6 cellular contexts compared by ENCODE assay signal in genomic region chr1:155126494-155127104, GRCh38. TPM values are rescaled to one million over a fixed set of nuclear protein-coding genes. Genes with fewer than 3 reads are reported as not detected.
DNase-seq lines count a peak whose midpoint lies in the region; ATAC-seq, FAIRE-seq and TF ChIP-seq lines count a peak whose summit lies in the region.

No MANE protein-coding gene starts in this region.

- dilution Hi-C loops in endothelial cell of umbilical vein (cut with MboI; ENCODE audit: extremely low pct_ligation_motif_present, low sequenced_read_pairs), result no loop called here

- H3K9ac ChIP-seq in SK-N-SH (no peak overlapping the region), endothelial cell of umbilical vein (replicated peaks; ENCODE audit: extremely low read depth, insufficient read depth, low read length) (peak overlapping the region; percentile 26)

- TF ChIP-seq EP300 in SK-N-SH (IDR thresholded peaks at IDR 0.05; ENCODE audit: borderline replicate concordance in 1 of 2, low read depth in 1 of 2, low read length in 1 of 2), result no peak

- FAIRE-seq in GM12891 (lab: Jason Lieb, UNC) (peak; percentile 16), endothelial cell of umbilical vein (lab: Jason Lieb, UNC) (no peak)

- WGBS in SK-N-SH (ENCODE audit: low lambda C conversion rate), result 62% methylated on average over 29 of the region's 36 CpGs

- peak overlapping the region; percentile 98 for H3K4me2 ChIP-seq in SK-N-SH
- peak overlapping the region; percentile 19 for H3K4me2 ChIP-seq in endothelial cell of umbilical vein (ENCODE audit: insufficient read depth, low read length)

- peaks cover 0 to 3% of the 10 kb centered on the region in 2 experiments for H3K36me3 ChIP-seq in SK-N-SH (replicated peaks in 1 of 2; ENCODE audit: control insufficient read depth in 1 of 2, insufficient read depth in 2 of 2, low read length in 1 of 2)
- peaks cover 6 to 11% of the 10 kb centered on the region in 2 experiments for H3K36me3 ChIP-seq in endothelial cell of umbilical vein (ENCODE audit: control insufficient read depth in 2 of 2, extremely low read depth in 1 of 2, insufficient read depth in 2 of 2, low read length in 2 of 2)

- H4K20me1 ChIP-seq in SK-N-SH (ENCODE audit: insufficient read depth) (no peaks in the 10 kb centered on the region), endothelial cell of umbilical vein (replicated peaks; ENCODE audit: control insufficient read depth, extremely low read depth, insufficient read depth, low read length) (no peaks in the 10 kb centered on the region)

- H3K9me3 ChIP-seq in SK-N-SH, result no peaks in the 10 kb centered on the region
- no peaks in the 10 kb centered on the region for H3K9me3 ChIP-seq in endothelial cell of umbilical vein (replicated peaks; ENCODE audit: control insufficient read depth, insufficient read depth, low read length)

- peaks cover 7% of the 10 kb centered on the region for H3F3A ChIP-seq in SK-N-SH (replicated peaks; ENCODE audit: insufficient read depth)

- H3K9me2 ChIP-seq in SK-N-SH, result no peaks in the 10 kb centered on the region

- H3K27me3 ChIP-seq in SK-N-SH (ENCODE audit: insufficient read depth) (no peaks in the 10 kb centered on the region; the same call in 1 of the 2 replicates), endothelial cell of umbilical vein (ENCODE audit: control insufficient read depth in 2 of 2, insufficient read depth in 2 of 2, low read length in 2 of 2) (no peaks in the 10 kb centered on the region)

- H3K9me1 ChIP-seq in endothelial cell of umbilical vein (replicated peaks; ENCODE audit: control insufficient read depth, extremely low read depth, insufficient read depth, low read length), result no peaks in the 10 kb centered on the region

- H3K4me1 ChIP-seq in SK-N-SH (ENCODE audit: control insufficient read depth in 1 of 2, insufficient read depth in 2 of 2, low read depth in 1 of 2, low read length in 1 of 2) (peaks cover 19 to 45% of the 10 kb centered on the region in 2 experiments), endothelial cell of umbilical vein (ENCODE audit: control insufficient read depth, extremely low read depth, insufficient read depth, low read length) (peaks cover 56% of the 10 kb centered on the region)

- no TSS peak for BruUV-seq in endothelial cell of umbilical vein (replicated peaks; lab: Mats Ljungman, UMichigan)

- H3K79me2 ChIP-seq in SK-N-SH (ENCODE audit: insufficient read depth) (no peaks in the 10 kb centered on the region), endothelial cell of umbilical vein (ENCODE audit: control insufficient read depth, insufficient read depth, low read length) (peaks cover 26% of the 10 kb centered on the region)

- TF ChIP-seq POLR2A in GM12891 (IDR thresholded peaks at IDR 0.05; ENCODE audit: low read depth, low read length) (no peak), endothelial cell of umbilical vein (IDR thresholded peaks at IDR 0.05; ENCODE audit: low read depth, low read length) (no peak)

- TF ChIP-seq CTCF in SK-N-SH (IDR thresholded peaks at IDR 0.05) (no peak), endothelial cell of umbilical vein (IDR thresholded peaks at IDR 0.05; ENCODE audit: extremely low read depth in 1 of 2, insufficient read depth in 1 of 2, low read depth in 1 of 2, low read length in 2 of 2) (no peak)

- intact Hi-C loops in endothelial cell of umbilical vein (cut with micrococcal nuclease) (loop anchor here (1.0 to 5.0 kb wide), 4 partner anchors 9 to 154 kb away; partner anchors contain the start of genes CKS1B, DPM3, SHC1 and SLC50A1), posterior cingulate gyrus (cut with DNase I) (loop anchor here (2.0 to 5.0 kb wide), 2 partner anchors 34 to 40 kb away; no protein-coding TSS in a partner anchor)

- H3K27ac ChIP-seq in SK-N-SH (ENCODE audit: low read depth in 2 of 2, low read length in 1 of 2) (no peak overlapping the region), endothelial cell of umbilical vein (ENCODE audit: insufficient read depth, low read depth, low read length) (peak overlapping the region; percentile 46)

- no peak overlapping the region; the same call in 1 of the 2 replicates for H2AFZ ChIP-seq in SK-N-SH (ENCODE audit: low read depth)
- H2AFZ ChIP-seq in endothelial cell of umbilical vein (ENCODE audit: low read depth, low read length), result no peak overlapping the region

- POLR2A ChIA-PET in SK-N-SH (lab: Yijun Ruan, JAX), result no interaction called here
- POLR2A ChIA-PET in endothelial cell of umbilical vein (lab: Charles Lee), result no interaction called here

- ATAC-seq in HG03469 (IDR thresholded peaks at IDR 0.05; ENCODE audit: unreplicated experiment), result no peak
- ATAC-seq in GM18520 (IDR thresholded peaks at IDR 0.05; ENCODE audit: unreplicated experiment), result no peak

- no peak for TF ChIP-seq RAD21 in SK-N-SH (IDR thresholded peaks at IDR 0.05; ENCODE audit: low read length)

- CTCF ChIA-PET in SK-N-SH (lab: Yijun Ruan, JAX) (interaction anchor here (0.8 to 9.7 kb wide), 7 partner anchors 12 to 50 kb away, joined by 3 to 67 read pairs (median 5); partner anchors contain the start of gene KRTCAP2), endothelial cell of umbilical vein (lab: Charles Lee) (interaction anchor here (0.7 to 15.5 kb wide), 5 partner anchors 19 to 46 kb away, joined by 3 to 204 read pairs (median 5); partner anchors contain the start of gene KRTCAP2)

- DNase-seq in GM12891 (ENCODE audit: insufficient read length, low spot score) (no peak), SK-N-SH (peak; percentile 56), endothelial cell of umbilical vein (ENCODE audit: low read depth, low spot score) (peak; percentile 29), posterior cingulate gyrus (peak; percentile 46 to 96 (median 64))

- peak overlapping the region; percentile 63 to 67; a peak in 2 of 4 replicates for H3K4me3 ChIP-seq in SK-N-SH (ENCODE audit: low read depth in 2 of 2, low read length in 1 of 2)
- H3K4me3 ChIP-seq in endothelial cell of umbilical vein (replicated peaks in 1 of 3; ENCODE audit: insufficient read depth in 1 of 3, low read depth in 1 of 3, low read length in 3 of 3), result peak overlapping the region in 2 of 3 experiments; percentile 35 to 95

RNA-seq across cellular contexts. Expression of gene EFNA1, which starts 1.1 kb away (rescaled TPM):
- 0.45 TPM for polyA plus RNA-seq in GM12891 (2012; ENCODE audit: low read depth, missing spikeins)
- polyA plus RNA-seq in SK-N-SH (2012; rRNA removed), result 14.4 and 15.3 TPM in 2 replicates
- 7.5 and 12.3 TPM in 2 replicates for polyA plus RNA-seq in SK-N-SH (2012; cell fraction: cytosol; rRNA removed)
- 11.2 and 13.0 TPM in 2 replicates for polyA plus RNA-seq in SK-N-SH (2012; cell fraction: nucleus; rRNA removed)
- 107 and 111 TPM in 2 replicates for total RNA-seq in endothelial cell of umbilical vein
- 289 and 295 TPM in 2 replicates for polyA plus RNA-seq in endothelial cell of umbilical vein
- 268 and 300 TPM in 2 replicates for polyA plus RNA-seq in endothelial cell of umbilical vein (2011; cell fraction: cytosol; rRNA removed)
- 383 and 395 TPM in 2 replicates for polyA plus RNA-seq in endothelial cell of umbilical vein (2011; cell fraction: nucleus; rRNA removed)
- 46.9 and 49.6 TPM in 2 replicates for polyA plus RNA-seq in endothelial cell of umbilical vein (2012)
- 211 and 255 TPM in 2 replicates for polyA minus RNA-seq in endothelial cell of umbilical vein
- 133 TPM for polyA minus RNA-seq in endothelial cell of umbilical vein (2011; cell fraction: cytosol; rRNA and poly(A)+ RNA removed)
- polyA minus RNA-seq in endothelial cell of umbilical vein (2011; cell fraction: nucleus; rRNA and poly(A)+ RNA removed), result 87.5 and 107 TPM in 2 replicates

RNA-seq across cellular contexts. Expression of gene SLC50A1, which starts 9.1 kb away (rescaled TPM):
- 31.8 TPM for polyA plus RNA-seq in GM12891 (2012; ENCODE audit: low read depth, missing spikeins)
- polyA plus RNA-seq in SK-N-SH (2012; rRNA removed) (58.4 and 71.1 TPM in 2 replicates), endothelial cell of umbilical vein (66.1 and 70.4 TPM in 2 replicates)
- 55.0 and 58.7 TPM in 2 replicates for polyA plus RNA-seq in SK-N-SH (2012; cell fraction: cytosol; rRNA removed)
- 31.4 and 40.2 TPM in 2 replicates for polyA plus RNA-seq in SK-N-SH (2012; cell fraction: nucleus; rRNA removed)
- 29.5 and 30.8 TPM in 2 replicates for total RNA-seq in endothelial cell of umbilical vein
- 50.3 and 53.2 TPM in 2 replicates for polyA plus RNA-seq in endothelial cell of umbilical vein (2011; cell fraction: cytosol; rRNA removed)
- 19.9 and 27.1 TPM in 2 replicates for polyA plus RNA-seq in endothelial cell of umbilical vein (2011; cell fraction: nucleus; rRNA removed)
- 24.9 and 28.5 TPM in 2 replicates for polyA plus RNA-seq in endothelial cell of umbilical vein (2012)
- 37.9 and 44.6 TPM in 2 replicates for polyA minus RNA-seq in endothelial cell of umbilical vein
- polyA minus RNA-seq in endothelial cell of umbilical vein (2011; cell fraction: cytosol; rRNA and poly(A)+ RNA removed), result 24.1 TPM
- 9.4 and 13.5 TPM in 2 replicates for polyA minus RNA-seq in endothelial cell of umbilical vein (2011; cell fraction: nucleus; rRNA and poly(A)+ RNA removed)

RNA-seq across cellular contexts. Expression of gene DPM3, which starts 13.7 kb away (rescaled TPM):
- polyA plus RNA-seq in GM12891 (2012; ENCODE audit: low read depth, missing spikeins), result 60.7 TPM
- polyA plus RNA-seq in SK-N-SH (2012; rRNA removed), result 307 and 317 TPM in 2 replicates
- polyA plus RNA-seq in SK-N-SH (2012; cell fraction: cytosol; rRNA removed), result 125 and 194 TPM in 2 replicates
- polyA plus RNA-seq in SK-N-SH (2012; cell fraction: nucleus; rRNA removed), result 90.2 and 194 TPM in 2 replicates
- 69.6 and 78.8 TPM in 2 replicates for total RNA-seq in endothelial cell of umbilical vein
- polyA plus RNA-seq in endothelial cell of umbilical vein, result 258 and 315 TPM in 2 replicates
- polyA plus RNA-seq in endothelial cell of umbilical vein (2011; cell fraction: cytosol; rRNA removed), result 105 and 126 TPM in 2 replicates
- polyA plus RNA-seq in endothelial cell of umbilical vein (2011; cell fraction: nucleus; rRNA removed), result 31.3 and 32.5 TPM in 2 replicates
- polyA plus RNA-seq in endothelial cell of umbilical vein (2012), result 62.2 and 63.4 TPM in 2 replicates
- 16.3 and 17.2 TPM in 2 replicates for polyA minus RNA-seq in endothelial cell of umbilical vein
- 39.9 TPM for polyA minus RNA-seq in endothelial cell of umbilical vein (2011; cell fraction: cytosol; rRNA and poly(A)+ RNA removed)
- polyA minus RNA-seq in endothelial cell of umbilical vein (2011; cell fraction: nucleus; rRNA and poly(A)+ RNA removed), result 3.8 and 6.2 TPM in 2 replicates

RNA-seq across cellular contexts. Expression of gene KRTCAP2, which starts 46.5 kb away (rescaled TPM):
- 104 TPM for polyA plus RNA-seq in GM12891 (2012; ENCODE audit: low read depth, missing spikeins)
- polyA plus RNA-seq in SK-N-SH (2012; rRNA removed) (203 and 238 TPM in 2 replicates), endothelial cell of umbilical vein (362 and 409 TPM in 2 replicates)
- polyA plus RNA-seq in SK-N-SH (2012; cell fraction: cytosol; rRNA removed), result 133 and 181 TPM in 2 replicates
- polyA plus RNA-seq in SK-N-SH (2012; cell fraction: nucleus; rRNA removed), result 254 and 311 TPM in 2 replicates
- total RNA-seq in endothelial cell of umbilical vein, result 170 and 207 TPM in 2 replicates
- polyA plus RNA-seq in endothelial cell of umbilical vein (2011; cell fraction: cytosol; rRNA removed), result 298 and 301 TPM in 2 replicates
- 92.2 and 112 TPM in 2 replicates for polyA plus RNA-seq in endothelial cell of umbilical vein (2011; cell fraction: nucleus; rRNA removed)
- polyA plus RNA-seq in endothelial cell of umbilical vein (2012), result 200 and 222 TPM in 2 replicates
- polyA minus RNA-seq in endothelial cell of umbilical vein, result 246 and 346 TPM in 2 replicates
- 286 TPM for polyA minus RNA-seq in endothelial cell of umbilical vein (2011; cell fraction: cytosol; rRNA and poly(A)+ RNA removed)
- polyA minus RNA-seq in endothelial cell of umbilical vein (2011; cell fraction: nucleus; rRNA and poly(A)+ RNA removed), result 38.0 and 44.5 TPM in 2 replicates

RNA-seq across cellular contexts. Expression of gene TRIM46, which starts 47.0 kb away (rescaled TPM):
- polyA plus RNA-seq in GM12891 (2012; ENCODE audit: low read depth, missing spikeins), result 0.50 TPM
- 12.3 and 12.7 TPM in 2 replicates for polyA plus RNA-seq in SK-N-SH (2012; rRNA removed)
- polyA plus RNA-seq in SK-N-SH (2012; cell fraction: cytosol; rRNA removed), result 3.4 and 6.0 TPM in 2 replicates
- polyA plus RNA-seq in SK-N-SH (2012; cell fraction: nucleus; rRNA removed), result 58.4 and 75.1 TPM in 2 replicates
- total RNA-seq in endothelial cell of umbilical vein, result 9.6 and 10.0 TPM in 2 replicates
- polyA plus RNA-seq in endothelial cell of umbilical vein, result 9.5 and 12.7 TPM in 2 replicates
- polyA plus RNA-seq in endothelial cell of umbilical vein (2011; cell fraction: cytosol; rRNA removed), result 4.9 and 5.8 TPM in 2 replicates
- 20.9 and 24.0 TPM in 2 replicates for polyA plus RNA-seq in endothelial cell of umbilical vein (2011; cell fraction: nucleus; rRNA removed)
- 5.6 and 7.1 TPM in 2 replicates for polyA plus RNA-seq in endothelial cell of umbilical vein (2012)
- 7.2 and 10.3 TPM in 2 replicates for polyA minus RNA-seq in endothelial cell of umbilical vein
- polyA minus RNA-seq in endothelial cell of umbilical vein (2011; cell fraction: cytosol; rRNA and poly(A)+ RNA removed), result not detected
- 10.0 and 11.3 TPM in 2 replicates for polyA minus RNA-seq in endothelial cell of umbilical vein (2011; cell fraction: nucleus; rRNA and poly(A)+ RNA removed)
